ENCODE assay signal across 18 cellular contexts in genomic region chr1:75125161-75125681, GRCh38. TPM values are rescaled to one million over a fixed set of nuclear protein-coding genes. Genes with fewer than 3 reads are reported as not detected.
"Had no signal": no experiment of that assay in that cellular context is flagged by ENCODE, and none has a peak within 500 bp of the region (broad histone marks: within the 10 kb centered on the region; RNA-seq: fewer than 3 reads in every experiment).

No MANE protein-coding gene starts in this region.

- H3K27ac ChIP-seq: coronary artery, esophagus squamous epithelium, heart right ventricle, thyroid gland had no signal

- DNase-seq: activated CD8-positive, alpha-beta memory T cell treated with anti-CD3 and anti-CD28 coated beads for 24 hours; activated CD8-positive, alpha-beta memory T cell treated with anti-CD3 and anti-CD28 coated beads, Interleukin-2, amount 50 U/mL, for 4 hours; activated naive CD4-positive, alpha-beta T cell; activated T-cell treated with anti-CD3 and anti-CD28 coated beads, Interleukin-2, amount 50 U/mL, for 4 hours; amniotic stem cell; esophagus squamous epithelium; heart right ventricle; left cardiac atrium; stimulated activated CD4-positive, alpha-beta T cell treated with anti-CD3 and anti-CD28 coated beads, Interleukin-4, amount 100 ng/mL, for 1 hour; stimulated activated naive CD4-positive, alpha-beta T cell; T1000; thyroid gland had no signal

- H3K9me3 ChIP-seq: heart right ventricle, thyroid gland had no signal

- H3K4me1 ChIP-seq: esophagus squamous epithelium, thyroid gland had no signal

- H3K36me3 ChIP-seq: esophagus squamous epithelium, heart right ventricle, thyroid gland had no signal

- H3K4me3 ChIP-seq: coronary artery, esophagus squamous epithelium, heart right ventricle, thyroid gland had no signal

- ATAC-seq: activated T-cell treated with anti-CD3 and anti-CD28 coated beads, Interleukin-2, amount 50 U/mL, for 4 hours; heart right ventricle; left cardiac atrium had no signal

RNA-seq across cellular contexts. Expression of gene LHX8, which starts 9.0 kb away (rescaled TPM):
- total RNA-seq: activated T-cell treated with anti-CD3 and anti-CD28 coated beads, Interleukin-2, amount 50 U/mL, for 4 hours; activated T-helper 2 cell treated with anti-CD3 and anti-CD28 coated beads, Interferon-gamma antibody, Interleukin-2, Interleukin-4, amounts not matched to agents 10 μg/mL and 5 μg/mL and 100 μg/mL, durations not matched to agents 14 hours and 24 hours and 36 hours; bronchial epithelial cell; heart right ventricle; left cardiac atrium; lower leg skin; myocyte; subcutaneous adipose tissue had no signal
